16 cellular contexts compared by ENCODE assay signal in genomic region chr9:14343236-14343947, GRCh38. TPM values are rescaled to one million over a fixed set of nuclear protein-coding genes. Genes with fewer than 3 reads are reported as not detected.
A peak's percentile ranks its signal among the peaks of the same experiment; 100 is the strongest.
DNase-seq lines count a peak whose midpoint lies in the region; ATAC-seq and TF ChIP-seq lines count a peak whose summit lies in the region.
"Had no signal": no experiment of that assay in that cellular context is flagged by ENCODE, and none has a peak within 500 bp of the region (broad histone marks: within the 10 kb centered on the region; RNA-seq: fewer than 3 reads in every experiment).

No MANE protein-coding gene starts in this region.

- peaks cover 0 to 45% of the 10 kb centered on the region in 2 donors for H3K4me1 ChIP-seq in right atrium auricular region
- H3K4me1 ChIP-seq in muscle layer of colon (ENCODE audit: insufficient read depth, low read length), result peaks cover 41% of the 10 kb centered on the region
- H3K4me1 ChIP-seq in aorta (ENCODE audit: control insufficient read depth in 1 of 2, insufficient read depth in 2 of 2, low read length in 2 of 2), result peaks cover 0 to 12% of the 10 kb centered on the region in 2 donors
- H3K4me1 ChIP-seq in right lobe of liver, result peaks cover 0 to 15% (median 2%) of the 10 kb centered on the region in 4 donors
- H3K4me1 ChIP-seq: pancreas had no signal

- intact Hi-C loops in Right ventricle myocardium superior (cut with DNase I), result no loop called here
- intact Hi-C loops in aorta (cut with DNase I), result no loop called here
- intact Hi-C loops in right lobe of liver (cut with DNase I), result no loop called here

- DNase-seq in right atrium auricular region (ENCODE audit: low spot score), result no peak
- no peak for DNase-seq in Right ventricle myocardium superior
- DNase-seq in astrocyte of the hippocampus (ENCODE audit: low read depth, low spot score), result peak; percentile 79
- DNase-seq in aorta, result no peak
- DNase-seq in right lobe of liver, result no peak
- no peak for DNase-seq in WERI-Rb-1
- no peak for DNase-seq in NCI-H2171 treated with DMSO at 0.1 percent for 48 hours (lab: John Stamatoyannopoulos, UW)
- DNase-seq: activated CD4-positive, alpha-beta T cell treated with anti-CD3 and anti-CD28 coated beads for 36 hours; activated T-cell treated with anti-CD3 and anti-CD28 coated beads, Interleukin-2, amount 50 U/mL, for 4 hours; immature natural killer cell; NCI-H510A; pancreas; stimulated activated CD4-positive, alpha-beta T cell treated with anti-CD3 and anti-CD28 coated beads, Interleukin-15, amount 100 ng/mL, for 24 hours; T-cell had no signal

- H3K36me3 ChIP-seq in right atrium auricular region, result no peaks in the 10 kb centered on the region
- H3K36me3 ChIP-seq in muscle layer of colon (ENCODE audit: insufficient read depth, low read length), result no peaks in the 10 kb centered on the region
- H3K36me3 ChIP-seq in aorta (ENCODE audit: control insufficient read depth in 1 of 2, insufficient read depth in 2 of 2, low read length in 1 of 2), result no peaks in the 10 kb centered on the region
- no peaks in the 10 kb centered on the region for H3K36me3 ChIP-seq in right lobe of liver
- no peaks in the 10 kb centered on the region for H3K36me3 ChIP-seq in WERI-Rb-1
- H3K36me3 ChIP-seq: pancreas, tibial nerve had no signal

- H3K9me3 ChIP-seq in right atrium auricular region (no peaks in the 10 kb centered on the region), muscle layer of colon (ENCODE audit: low read length) (peaks cover 3% of the 10 kb centered on the region), aorta (ENCODE audit: control insufficient read depth, low read length) (no peaks in the 10 kb centered on the region), right lobe of liver (no peaks in the 10 kb centered on the region), WERI-Rb-1 (ENCODE audit: severe bottlenecking) (no peaks in the 10 kb centered on the region)
- H3K9me3 ChIP-seq: pancreas, tibial nerve had no signal

- TF ChIP-seq POLR2A in right lobe of liver (IDR thresholded peaks at IDR 0.05), result no peak

- WGBS in aorta, 2 donors, result 15 to 16% methylated on average over 4 of the region's 4 CpGs
- WGBS in right lobe of liver (ENCODE audit: insufficient coverage, low coverage, low lambda C conversion rate, missing lambda C conversion rate), result 61% methylated on average over 4 of the region's 4 CpGs

- H3K27ac ChIP-seq in right atrium auricular region, result peak overlapping the region; percentile 92 to 93
- H3K27ac ChIP-seq in muscle layer of colon (ENCODE audit: low read depth, low read length), result peak overlapping the region; percentile 17
- H3K27ac ChIP-seq in aorta (ENCODE audit: low read depth in 1 of 2, low read length in 2 of 2), result peak overlapping the region; percentile 36 to 61
- H3K27ac ChIP-seq in right lobe of liver, result no peak overlapping the region
- H3K27ac ChIP-seq in WERI-Rb-1, result no peak overlapping the region
- H3K27ac ChIP-seq: pancreas had no signal

- no peak for ATAC-seq in Right ventricle myocardium superior (ENCODE audit: poor library complexity)
- ATAC-seq in aorta (ENCODE audit: low FRiP score), result no peak
- ATAC-seq in right lobe of liver, result no peak
- ATAC-seq: activated CD4-positive, alpha-beta T cell treated with anti-CD3 and anti-CD28 coated beads for 36 hours; activated T-cell treated with anti-CD3 and anti-CD28 coated beads, Interleukin-2, amount 50 U/mL, for 4 hours; pancreas; T-cell had no signal

- H3K27me3 ChIP-seq in right atrium auricular region, result no peaks in the 10 kb centered on the region
- peaks cover 43 to 50% of the 10 kb centered on the region in 2 donors for H3K27me3 ChIP-seq in muscle layer of colon (ENCODE audit: control insufficient read depth in 1 of 2, insufficient read depth in 2 of 2, low read length in 2 of 2)
- H3K27me3 ChIP-seq in aorta (ENCODE audit: control insufficient read depth in 1 of 2, insufficient read depth in 2 of 2, low read length in 1 of 2), result no peaks in the 10 kb centered on the region
- peaks cover 3 to 34% of the 10 kb centered on the region in 2 donors for H3K27me3 ChIP-seq in right lobe of liver
- H3K27me3 ChIP-seq in WERI-Rb-1 (ENCODE audit: insufficient read depth, low read depth, severe bottlenecking), result peaks cover 18% of the 10 kb centered on the region
- H3K27me3 ChIP-seq: pancreas had no signal

- TF ChIP-seq CTCF in right atrium auricular region (IDR thresholded peaks at IDR 0.05) (no peak), right lobe of liver (IDR thresholded peaks at IDR 0.05) (no peak), WERI-Rb-1 (IDR thresholded peaks at IDR 0.05; ENCODE audit: low read depth, low read length) (no peak)

- H3K4me3 ChIP-seq in right atrium auricular region (peak overlapping the region in 1 of 2 donors; percentile 45), muscle layer of colon (ENCODE audit: low read depth in 1 of 2, low read length in 2 of 2) (peak overlapping the region in 1 of 2 donors; percentile 15), aorta (ENCODE audit: low read length in 2 of 2) (no peak overlapping the region), right lobe of liver (no peak overlapping the region), WERI-Rb-1 (ENCODE audit: low read depth, low read length) (no peak overlapping the region)
- H3K4me3 ChIP-seq: pancreas had no signal

- no peak overlapping the region for H3K9ac ChIP-seq in muscle layer of colon (ENCODE audit: low read length)

RNA-seq across cellular contexts. Expression of gene NFIB, which starts 29.5 kb away (rescaled TPM):
- total RNA-seq in right atrium auricular region (10 to 100 TPM; 74.4 to 80.1 TPM), Right ventricle myocardium superior (104 TPM), aorta (100 to 1,000 TPM; 160 to 278 TPM), right lobe of liver (10 to 100 TPM; 23.0 to 45.3 (median 39.6) TPM)
- 10 to 100 TPM; 10.8 to 17.6 TPM for polyA plus RNA-seq in aorta
- total RNA-seq: activated CD4-positive, alpha-beta T cell treated with anti-CD3 and anti-CD28 coated beads for 36 hours had no signal
- polyA plus RNA-seq: immature natural killer cell had no signal

Comparison
In these comparisons a context has a peak if more than half of its experiments do, and no peak if none do; other contexts are left out.
1. H3K27ac ChIP-seq: peak in right atrium auricular region (2 of 2), muscle layer of colon (single experiment) and aorta (2 of 2); none in right lobe of liver (0 of 3) and WERI-Rb-1 (single experiment).